ENCODE assay signal across 8 cellular contexts in genomic region chr5:57175586-57175985, GRCh38. TPM values are rescaled to one million over a fixed set of nuclear protein-coding genes. Genes with fewer than 3 reads are reported as not detected.
DNase-seq lines count a peak whose midpoint lies in the region; ATAC-seq and TF ChIP-seq lines count a peak whose summit lies in the region.

No MANE protein-coding gene starts in this region.

- peaks cover 78% of the 10 kb centered on the region for H3K79me2 ChIP-seq in OCI-LY3 (ENCODE audit: low read length)

- peaks cover 45% of the 10 kb centered on the region for H3K36me3 ChIP-seq in OCI-LY3 (replicated peaks; ENCODE audit: low read depth, low read length)
- H3K36me3 ChIP-seq in lower lobe of right lung: no peaks in the 10 kb centered on the region

- H3K4me3 Mint-ChIP-seq in MCF 10A (ENCODE audit: unreplicated experiment): peak overlapping the region; percentile 97
- H3K4me3 Mint-ChIP-seq in stimulated activated naive CD8-positive, alpha-beta T cell treated with anti-CD3 and anti-CD28 coated beads, Interleukin-15, amount 100 ng/mL, for 72 hours: peak overlapping the region; percentile 93 to 97

- H3K27me3 ChIP-seq in OCI-LY3 (ENCODE audit: low read depth, low read length): no peaks in the 10 kb centered on the region
- no peaks in the 10 kb centered on the region for H3K27me3 ChIP-seq in lower lobe of right lung (ENCODE audit: low read depth)

- peak overlapping the region; percentile 98 for H3K4me3 ChIP-seq in OCI-LY3 (ENCODE audit: low read length)
- peak overlapping the region; percentile 86 for H3K4me3 ChIP-seq in lower lobe of right lung

- peak overlapping the region; percentile 99 for H3K9ac ChIP-seq in OCI-LY3 (ENCODE audit: low read length)

- H3K27ac ChIP-seq in OCI-LY3 (ENCODE audit: low read length) (peak overlapping the region; percentile 97), lower lobe of right lung (peak overlapping the region; percentile 98)

- TF ChIP-seq CTCF in OCI-LY3 (IDR thresholded peaks at IDR 0.05; ENCODE audit: low read depth, low read length) (no peak), MCF 10A (IDR thresholded peaks at IDR 0.05; ENCODE audit: unreplicated experiment) (no peak), lower lobe of right lung (IDR thresholded peaks at IDR 0.05) (no peak)

- no peaks in the 10 kb centered on the region for H3K9me3 ChIP-seq in OCI-LY3 (ENCODE audit: insufficient read depth, low read length)
- H3K9me3 ChIP-seq in lower lobe of right lung: no peaks in the 10 kb centered on the region

- POLR2A ChIA-PET in MCF 10A (lab: Yijun Ruan, JAX): interaction anchor here (0.7 to 3.9 kb wide), 12 partner anchors 12 to 1181 kb away, joined by 3 to 43 read pairs (median 3); partner anchors contain the start of genes IL6ST and SETD9

- peaks cover 67% of the 10 kb centered on the region for H3K36me3 Mint-ChIP-seq in MCF 10A (ENCODE audit: insufficient read depth, unreplicated experiment)

- H4K20me1 ChIP-seq in OCI-LY3 (ENCODE audit: insufficient read depth, low read length): peaks cover 49% of the 10 kb centered on the region

- CTCF ChIA-PET in MCF 10A (lab: Yijun Ruan, JAX): interaction anchor here (0.8 to 1.6 kb wide), 5 partner anchors 8 to 161 kb away, joined by 3 to 11 read pairs (median 3); no protein-coding TSS in a partner anchor

- H3K9me3 Mint-ChIP-seq in MCF 10A (ENCODE audit: unreplicated experiment): no peaks in the 10 kb centered on the region
- H3K9me3 Mint-ChIP-seq in stimulated activated naive CD8-positive, alpha-beta T cell treated with anti-CD3 and anti-CD28 coated beads, Interleukin-15, amount 100 ng/mL, for 72 hours: peaks cover 0 to 4% of the 10 kb centered on the region in 2 donors

- peaks cover 26% of the 10 kb centered on the region for H3K4me1 Mint-ChIP-seq in MCF 10A (ENCODE audit: insufficient read depth, unreplicated experiment)
- H3K4me1 Mint-ChIP-seq in stimulated activated naive CD8-positive, alpha-beta T cell treated with anti-CD3 and anti-CD28 coated beads, Interleukin-15, amount 100 ng/mL, for 72 hours: peaks cover 40% of the 10 kb centered on the region

- peaks cover 37% of the 10 kb centered on the region for H3K4me1 ChIP-seq in OCI-LY3 (ENCODE audit: low read length)
- peaks cover 50% of the 10 kb centered on the region for H3K4me1 ChIP-seq in lower lobe of right lung

- H3K27ac Mint-ChIP-seq in MCF 10A (ENCODE audit: low read depth, unreplicated experiment): peak overlapping the region; percentile 99
- peak overlapping the region; percentile 89 to 98 for H3K27ac Mint-ChIP-seq in stimulated activated naive CD8-positive, alpha-beta T cell treated with anti-CD3 and anti-CD28 coated beads, Interleukin-15, amount 100 ng/mL, for 72 hours

- TSS peak; percentile 30 for BruUV-seq in MCF 10A (replicated peaks; lab: Mats Ljungman, UMichigan)

- peak; percentile 15 for ATAC-seq in GM19035 (IDR thresholded peaks at IDR 0.05; ENCODE audit: unreplicated experiment)
- ATAC-seq in lower lobe of right lung: no peak
- ATAC-seq in stimulated activated naive CD8-positive, alpha-beta T cell treated with anti-CD3 and anti-CD28 coated beads, Interleukin-15, amount 100 ng/mL, for 72 hours: no peak
- no peak for ATAC-seq in GM19351 (IDR thresholded peaks at IDR 0.05; ENCODE audit: unreplicated experiment)

- DNase-seq in MCF 10A (ENCODE audit: unreplicated experiment) (peak; percentile 46), lower lobe of right lung (no peak), LoVo (ENCODE audit: low spot score) (no peak), NCI-H2171 (lab: John Stamatoyannopoulos, UW) (no peak)
- peak; percentile 36 to 51 for DNase-seq in stimulated activated naive CD8-positive, alpha-beta T cell treated with anti-CD3 and anti-CD28 coated beads, Interleukin-15, amount 100 ng/mL, for 72 hours

- H2AFZ ChIP-seq in OCI-LY3 (ENCODE audit: low read depth, low read length): no peak overlapping the region

- intact Hi-C loops in MCF 10A (cut with micrococcal nuclease): no loop called here
- intact Hi-C loops in lower lobe of right lung (cut with DNase I): no loop called here

- H3K4me2 ChIP-seq in OCI-LY3 (ENCODE audit: low read length): peak overlapping the region; percentile 84

- no peaks in the 10 kb centered on the region for H3K27me3 Mint-ChIP-seq in MCF 10A (ENCODE audit: insufficient read depth, unreplicated experiment)
- no peaks in the 10 kb centered on the region for H3K27me3 Mint-ChIP-seq in stimulated activated naive CD8-positive, alpha-beta T cell treated with anti-CD3 and anti-CD28 coated beads, Interleukin-15, amount 100 ng/mL, for 72 hours

RNA-seq across cellular contexts. Expression of gene GPBP1, which starts 1.7 kb away (rescaled TPM):
- total RNA-seq in MCF 10A (2022): 63.6 and 66.5 TPM in 2 replicates
- 70.6 TPM for total RNA-seq in lower lobe of right lung

Comparison
In these comparisons a context has a peak if more than half of its experiments do, and no peak if none do; other contexts are left out.
1. DNase-seq: peak in MCF 10A (single experiment) and stimulated activated naive CD8-positive, alpha-beta T cell treated with anti-CD3 and anti-CD28 coated beads, Interleukin-15, amount 100 ng/mL, for 72 hours (2 of 2); none in lower lobe of right lung (single experiment), LoVo (single experiment) and NCI-H2171 (single experiment).